Comparison of ENCODE assay signal across 8 cellular contexts in the genomic region with DNA sequence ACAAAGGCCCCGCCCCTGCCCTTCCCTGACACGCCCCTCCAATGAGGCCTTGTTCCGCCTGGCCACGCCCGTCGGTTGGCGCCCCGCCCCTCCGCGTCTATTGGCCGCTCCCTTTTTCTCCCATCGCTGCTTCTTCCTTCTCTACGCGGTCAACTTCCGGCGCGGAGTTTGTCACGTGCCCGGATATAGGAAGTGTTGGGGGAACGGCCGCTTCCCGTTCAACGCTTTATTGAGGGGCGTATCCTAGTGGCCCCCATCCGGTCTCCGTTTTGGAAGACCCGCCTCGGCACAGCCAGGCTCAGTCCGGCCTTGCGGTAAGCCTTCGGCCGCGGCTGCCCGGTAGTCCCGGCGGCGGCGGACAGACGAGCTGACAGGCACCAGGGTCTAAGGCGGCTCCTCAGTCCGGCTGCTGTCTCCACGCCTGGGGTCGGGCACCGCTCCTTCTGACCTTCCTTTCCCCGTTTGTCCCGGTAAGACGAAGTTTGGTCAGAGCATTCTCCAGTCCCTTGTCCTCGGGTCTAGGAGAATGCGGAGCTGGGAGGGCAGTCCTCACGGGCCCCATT. TPM values are rescaled to one million over a fixed set of nuclear protein-coding genes. Genes with fewer than 3 reads are reported as not detected.
A peak's percentile ranks its signal among the peaks of the same experiment; 100 is the strongest.
DNase-seq lines count a peak whose midpoint lies in the region; FAIRE-seq and TF ChIP-seq lines count a peak whose summit lies in the region.

TSS of gene EXOC1 (plus strand) at position 165 of the 563 bp plus-strand sequence. CDS start 4,676 bp downstream, outside the sequence.

- intact Hi-C loops in activated naive CD4-positive, alpha-beta T cell treated with anti-CD3 and anti-CD28 coated beads for 36 hours (cut with micrococcal nuclease): loop anchor here (1.0 to 10.0 kb wide), 10 partner anchors 54 to 1121 kb away; partner anchors contain the start of genes AASDH, CEP135, CLOCK and NOA1

- H4K91ac ChIP-seq in neuronal stem cell (ENCODE audit: low read depth, low read length, poor library complexity): no peak within 1 kb of the TSS

- no peak for TF ChIP-seq CTCF in HFF-Myc (IDR thresholded peaks at IDR 0.05; ENCODE audit: low read depth, low read length, missing control alignments)
- no peak for TF ChIP-seq CTCF in subcutaneous adipose tissue (IDR thresholded peaks at IDR 0.05; ENCODE audit: low read depth)

- peak within 1 kb of the TSS; percentile 86 for H3K27ac Mint-ChIP-seq in activated naive CD4-positive, alpha-beta T cell treated with anti-CD3 and anti-CD28 coated beads for 36 hours

- peak within 1 kb of the TSS; percentile 93 for H3K18ac ChIP-seq in neuronal stem cell (ENCODE audit: low read length)

- H3K23ac ChIP-seq in neuronal stem cell (ENCODE audit: low read depth, low read length, poor library complexity): peak within 1 kb of the TSS; percentile 95

- no peaks in the 10 kb centered on the region for H3K9me3 Mint-ChIP-seq in activated naive CD4-positive, alpha-beta T cell treated with anti-CD3 and anti-CD28 coated beads for 36 hours

- H3K9me3 ChIP-seq in neuronal stem cell (replicated peaks in 1 of 2; ENCODE audit: control insufficient read depth in 2 of 2, insufficient read depth in 1 of 2, low read depth in 1 of 2, low read length in 2 of 2): peaks cover 0 to 2% of the 10 kb centered on the region in 2 donors

- no peak within 1 kb of the TSS for H2BK120ac ChIP-seq in neuronal stem cell (ENCODE audit: low read depth, low read length)

- H3K79me1 ChIP-seq in neuronal stem cell (ENCODE audit: low read depth, low read length): peaks cover 4% of the 10 kb centered on the region

- H3K14ac ChIP-seq in neuronal stem cell (ENCODE audit: low read length): peak within 1 kb of the TSS; percentile 31

- H3K27me3 Mint-ChIP-seq in activated naive CD4-positive, alpha-beta T cell treated with anti-CD3 and anti-CD28 coated beads for 36 hours (ENCODE audit: low read depth): no peaks in the 10 kb centered on the region

- H3K27me3 ChIP-seq in neuronal stem cell (ENCODE audit: control insufficient read depth in 3 of 3, insufficient read depth in 3 of 3, low read depth in 1 of 3, low read length in 3 of 3): peaks cover 0 to 28% (median 2%) of the 10 kb centered on the region in 3 experiments

- CTCF ChIA-PET in activated naive CD4-positive, alpha-beta T cell treated with anti-CD3 and anti-CD28 coated beads for 36 hours (lab: Charles Lee): interaction anchor here (1.0 to 2.4 kb wide), 3 partner anchors 11 to 308 kb away, joined by 3 to 15 read pairs (median 4); no protein-coding TSS in a partner anchor

- H3K4me1 ChIP-seq in neuronal stem cell (ENCODE audit: control insufficient read depth in 2 of 2, insufficient read depth in 1 of 2, low read depth in 1 of 2, low read length in 2 of 2): peaks cover 2 to 10% of the 10 kb centered on the region in 2 donors

- no peak within 1 kb of the TSS for H3K27ac ChIP-seq in neuronal stem cell (replicated peaks; ENCODE audit: low read length)

- peaks cover 7% of the 10 kb centered on the region for H3K36me3 Mint-ChIP-seq in activated naive CD4-positive, alpha-beta T cell treated with anti-CD3 and anti-CD28 coated beads for 36 hours (ENCODE audit: low read depth)

- H2AFZ ChIP-seq in neuronal stem cell (ENCODE audit: low read length): peak within 1 kb of the TSS; percentile 99

- peak within 1 kb of the TSS; percentile 93 for H3K9ac ChIP-seq in neuronal stem cell (ENCODE audit: low read depth, low read length, poor library complexity)

- no peak within 1 kb of the TSS for H4K8ac ChIP-seq in neuronal stem cell (ENCODE audit: low read depth, low read length)

- peak within 1 kb of the TSS; percentile 59 for H2BK5ac ChIP-seq in neuronal stem cell (ENCODE audit: low read length)

- WGBS in neuronal stem cell (ENCODE audit: extremely low coverage in 2 of 2, insufficient read length in 2 of 2, insufficient replicate concordance in 1 of 2), 2 donors: no CpG with 5 or more reads among the region's 50 CpGs

- FAIRE-seq in frontal cortex (lab: Jason Lieb, UNC): peak; percentile 88

- H3K4me2 ChIP-seq in neuronal stem cell (ENCODE audit: insufficient read depth, low read length, poor library complexity, severe bottlenecking): peak within 1 kb of the TSS; percentile 61

- H3K4me1 Mint-ChIP-seq in activated naive CD4-positive, alpha-beta T cell treated with anti-CD3 and anti-CD28 coated beads for 36 hours (ENCODE audit: low read depth): peaks cover 28% of the 10 kb centered on the region

- no peak within 1 kb of the TSS for H2BK12ac ChIP-seq in neuronal stem cell (ENCODE audit: low read length)

- no peak within 1 kb of the TSS for H2BK15ac ChIP-seq in neuronal stem cell (ENCODE audit: low read length)

- H3K4me3 ChIP-seq in HFF-Myc (replicated peaks; ENCODE audit: low read depth, low read length) (peak within 1 kb of the TSS; percentile 68), neuronal stem cell (ENCODE audit: low read length in 2 of 2) (peak within 1 kb of the TSS; percentile 92 to 99)

- H3K4me3 Mint-ChIP-seq in activated naive CD4-positive, alpha-beta T cell treated with anti-CD3 and anti-CD28 coated beads for 36 hours: peak within 1 kb of the TSS; percentile 32

- no peak within 1 kb of the TSS for H2AK5ac ChIP-seq in neuronal stem cell (ENCODE audit: low read depth, low read length)

- H3K4ac ChIP-seq in neuronal stem cell (ENCODE audit: low read length): peak within 1 kb of the TSS; percentile 57

- DNase-seq in GM03348 (ENCODE audit: low spot score) (peak; percentile 96), HFF-Myc (ENCODE audit: extremely low read depth, low read depth) (peak; percentile 88), NAMALWA (ENCODE audit: low spot score) (peak; percentile 98), SK-N-DZ (ENCODE audit: low spot score) (peak; percentile 97), frontal cortex (ENCODE audit: low spot score in 2 of 2) (peak; percentile 73 to 91), neuronal stem cell (ENCODE audit: low spot score) (peak; percentile 89)
- DNase-seq in activated naive CD4-positive, alpha-beta T cell treated with anti-CD3 and anti-CD28 coated beads for 36 hours: peak; percentile 99

- H3K36me3 ChIP-seq in neuronal stem cell (replicated peaks in 1 of 2; ENCODE audit: control insufficient read depth in 2 of 2, insufficient read depth in 2 of 2, low read length in 2 of 2): peaks cover 0 to 6% of the 10 kb centered on the region in 2 donors

RNA-seq across cellular contexts. Expression of gene EXOC1, which starts in this region (rescaled TPM):
- polyA plus RNA-seq in SK-N-DZ (2014; cell fraction: cytosol; rRNA removed): 25.2 and 26.4 TPM in 2 replicates
- 28.2 and 30.7 TPM in 2 replicates for polyA plus RNA-seq in SK-N-DZ (2014; cell fraction: nucleus; rRNA removed)
- 10 to 100 TPM; 18.7 to 21.9 TPM for total RNA-seq in activated naive CD4-positive, alpha-beta T cell treated with anti-CD3 and anti-CD28 coated beads for 36 hours
- total RNA-seq in frontal cortex (75.8 TPM), subcutaneous adipose tissue (10 to 100 TPM; 52.3 to 75.4 (median 61.3) TPM)
- 22.4 TPM for polyA plus RNA-seq in neuronal stem cell (2013, experiment 1 of 2)
- 22.5 TPM for polyA plus RNA-seq in neuronal stem cell (2013, experiment 2 of 2)
